In genomic region chr7:140541513-140542192, GRCh38 we compare ENCODE assay signal across 8 cellular contexts.
A peak's percentile ranks its signal among the peaks of the same experiment; 100 is the strongest.
DNase-seq lines count a peak whose midpoint lies in the region; ATAC-seq and TF ChIP-seq lines count a peak whose summit lies in the region.

No MANE protein-coding gene starts in this region.

- H3K4ac ChIP-seq in mesenchymal stem cell (ENCODE audit: low read depth in 1 of 2, low read length in 2 of 2): peak overlapping the region in 1 of 2 experiments; percentile 53

- peak overlapping the region; percentile 17 for H2BK15ac ChIP-seq in mesenchymal stem cell (ENCODE audit: low read depth, poor library complexity, severe bottlenecking)

- peak overlapping the region; percentile 0 for H2BK5ac ChIP-seq in mesenchymal stem cell (ENCODE audit: low read depth, low read length, poor library complexity, severe bottlenecking)

- H3K27ac ChIP-seq in mesenchymal stem cell (ENCODE audit: low read length, poor library complexity, severe bottlenecking): peak overlapping the region; percentile 96

- peaks cover 43 to 69% of the 10 kb centered on the region in 2 experiments for H3K36me3 ChIP-seq in mesenchymal stem cell (ENCODE audit: control insufficient read depth in 1 of 2, insufficient read depth in 2 of 2, low read depth in 1 of 2, low read length in 2 of 2)

- peak overlapping the region; percentile 89 for H3K9ac ChIP-seq in mesenchymal stem cell (ENCODE audit: low read length)

- H4K91ac ChIP-seq in mesenchymal stem cell (ENCODE audit: low read length): peak overlapping the region; percentile 43

- TF ChIP-seq POLR2A in GM18505 (IDR thresholded peaks at IDR 0.05; ENCODE audit: borderline replicate concordance, extremely low read depth, insufficient read depth, insufficient read length): no peak

- peaks cover 21% of the 10 kb centered on the region for H3K4me1 ChIP-seq in mesenchymal stem cell (ENCODE audit: control insufficient read depth, insufficient read depth, low read depth, low read length)

- H2AK5ac ChIP-seq in mesenchymal stem cell (ENCODE audit: low read length, severe bottlenecking): peak overlapping the region; percentile 0

- H3K23ac ChIP-seq in mesenchymal stem cell (ENCODE audit: low read length in 2 of 2): no peak overlapping the region

- H3K4me3 ChIP-seq in mesenchymal stem cell (ENCODE audit: insufficient read depth in 1 of 2, low read depth in 1 of 2, low read length in 2 of 2): peak overlapping the region in 1 of 2 experiments; percentile 63

- no peaks in the 10 kb centered on the region for H3K27me3 ChIP-seq in mesenchymal stem cell (ENCODE audit: control insufficient read depth in 1 of 2, insufficient read depth in 1 of 2, low read length in 2 of 2)

- H2AFZ ChIP-seq in mesenchymal stem cell (ENCODE audit: low read depth, low read length): no peak overlapping the region

- WGBS in mesenchymal stem cell: 9% methylated on average over 17 of the region's 17 CpGs

- peak overlapping the region; percentile 87 for H4K8ac ChIP-seq in mesenchymal stem cell (ENCODE audit: low read length)

- peak overlapping the region; percentile 24 for H3K4me2 ChIP-seq in mesenchymal stem cell (ENCODE audit: low read length, poor library complexity, severe bottlenecking)

- DNase-seq in GM03348 (ENCODE audit: low spot score): peak; percentile 87
- DNase-seq in NCI-H510A (lab: John Stamatoyannopoulos, UW): peak; percentile 77
- peak; percentile 28 to 30 for DNase-seq in dermis microvascular lymphatic vessel endothelial cell (ENCODE audit: low read depth in 2 of 2)
- DNase-seq in mesenchymal stem cell: peak; percentile 94
- DNase-seq in SIG-M5 treated with dmso at 0.1 percent for 504 hours (lab: John Stamatoyannopoulos, UW; ENCODE audit: unreplicated experiment): no peak

- H3K18ac ChIP-seq in mesenchymal stem cell (ENCODE audit: low read depth in 1 of 2, low read length in 2 of 2): peak overlapping the region; percentile 88 to 90

- H3K14ac ChIP-seq in mesenchymal stem cell (ENCODE audit: low read length in 2 of 2): no peak overlapping the region

- ATAC-seq in HG03565 (IDR thresholded peaks at IDR 0.05; ENCODE audit: unreplicated experiment) (no peak), GM18505 (IDR thresholded peaks at IDR 0.05; ENCODE audit: unreplicated experiment) (no peak), GM19351 (IDR thresholded peaks at IDR 0.05; ENCODE audit: unreplicated experiment) (no peak)

- peak overlapping the region in 1 of 2 experiments; percentile 73 for H2BK12ac ChIP-seq in mesenchymal stem cell (ENCODE audit: low read length in 2 of 2)

- H2BK120ac ChIP-seq in mesenchymal stem cell (ENCODE audit: low read depth, low read length): peak overlapping the region; percentile 94

- no peaks in the 10 kb centered on the region for H3K9me3 ChIP-seq in mesenchymal stem cell (ENCODE audit: control insufficient read depth, low read length)

- H3K79me1 ChIP-seq in mesenchymal stem cell (replicated peaks; ENCODE audit: low read length, poor library complexity, severe bottlenecking): peaks cover 33% of the 10 kb centered on the region
